Comparison of ENCODE assay signal across 2 cellular contexts in genomic region chr22:38089474-38089851, GRCh38.
TF ChIP-seq lines count a peak whose summit lies in the region.

No MANE protein-coding gene starts in this region.

TF ChIP-seq in GM23338, 12 proteins besides CTCF, POLR2A, EP300 and RAD21 (continued from another document):
- TF ChIP-seq ETS1 (IDR thresholded peaks at IDR 0.05) (no peak), POLR2AphosphoS5 (IDR thresholded peaks at IDR 0.05; ENCODE audit: low read depth) (no peak), NANOG (IDR thresholded peaks at IDR 0.05; ENCODE audit: borderline replicate concordance) (no peak), ZNF331 (CRISPR knock-in tag; IDR thresholded peaks at IDR 0.05; ENCODE audit: low read depth) (no peak)

TF ChIP-seq in WTC11, 78 proteins besides CTCF, POLR2A, EP300 and RAD21 (continued from another document):
- TF ChIP-seq ERG (CRISPR knock-in tag; IDR thresholded peaks at IDR 0.05) (no peak), PREB (CRISPR knock-in tag; IDR thresholded peaks at IDR 0.05; ENCODE audit: borderline replicate concordance) (no peak), HMGXB4 (CRISPR knock-in tag; IDR thresholded peaks at IDR 0.05) (no peak), MAX (CRISPR knock-in tag; IDR thresholded peaks at IDR 0.05) (no peak), E2F5 (CRISPR knock-in tag; IDR thresholded peaks at IDR 0.05) (no peak), ZNF219 (CRISPR knock-in tag; IDR thresholded peaks at IDR 0.05; ENCODE audit: borderline replicate concordance) (no peak), AR (CRISPR knock-in tag; IDR thresholded peaks at IDR 0.05) (no peak), ZNF317 (CRISPR knock-in tag; IDR thresholded peaks at IDR 0.05; ENCODE audit: borderline replicate concordance, low read depth) (no peak)
